1 cellular context compared by ENCODE assay signal in genomic region chr1:18670267-18670910, GRCh38.
TF ChIP-seq lines count a peak whose summit lies in the region.

No MANE protein-coding gene starts in this region.

TF ChIP-seq in SK-N-SH, 30 proteins besides CTCF, POLR2A, EP300 and RAD21 (continued from another document):
- TF ChIP-seq PBX3 (IDR thresholded peaks at IDR 0.05), result no peak
- no peak for TF ChIP-seq IRF3 (IDR thresholded peaks at IDR 0.05; ENCODE audit: low read depth, low read length)
- no peak for TF ChIP-seq FOXJ3 (CRISPR knock-in tag; IDR thresholded peaks at IDR 0.05)
- TF ChIP-seq TEAD4 (IDR thresholded peaks at IDR 0.05; ENCODE audit: borderline replicate concordance, insufficient read depth), result no peak
- TF ChIP-seq REST (IDR thresholded peaks at IDR 0.05; ENCODE audit: low read depth, low read length), result no peak
- TF ChIP-seq FOXM1 (IDR thresholded peaks at IDR 0.05; ENCODE audit: low read depth), result no peak
- no peak for TF ChIP-seq FOSL2 (IDR thresholded peaks at IDR 0.05; ENCODE audit: borderline replicate concordance, low read depth)
- no peak for TF ChIP-seq NFIC (IDR thresholded peaks at IDR 0.05; ENCODE audit: borderline replicate concordance)
- no peak for TF ChIP-seq CHD2 (IDR thresholded peaks at IDR 0.05; ENCODE audit: low read length, partially characterized antibody)
- TF ChIP-seq SIN3A (IDR thresholded peaks at IDR 0.05; ENCODE audit: borderline replicate concordance, low read depth, low read length), result no peak
- no peak for TF ChIP-seq ELF1 (IDR thresholded peaks at IDR 0.05)
- TF ChIP-seq TAF1 (IDR thresholded peaks at IDR 0.05; ENCODE audit: borderline replicate concordance, low read depth, low read length), result no peak
